ENCODE assay signal across 8 cellular contexts in the genomic region with DNA sequence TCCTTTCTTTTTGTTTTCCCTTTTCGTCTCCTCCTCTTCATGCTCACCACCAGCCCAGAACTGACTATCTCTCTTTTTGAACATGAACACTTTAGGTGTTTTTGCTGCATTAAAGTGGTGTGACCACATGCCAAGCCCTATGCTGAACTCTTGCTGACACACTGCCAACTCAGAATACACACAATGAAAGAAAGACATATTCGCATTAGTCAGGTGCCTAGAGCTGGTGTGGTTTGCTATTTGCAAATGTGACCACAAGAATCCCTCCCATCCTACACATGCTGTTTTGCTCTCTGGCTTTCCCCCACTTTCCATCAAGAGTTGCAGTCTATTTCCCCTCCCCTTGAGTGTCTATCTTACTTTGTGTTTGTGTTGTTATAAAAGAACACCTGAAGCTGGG.
DNase-seq lines count a peak whose midpoint lies in the region; ATAC-seq, FAIRE-seq and TF ChIP-seq lines count a peak whose summit lies in the region.

No MANE protein-coding gene starts in this region.

- H3K36me3 Mint-ChIP-seq in natural killer cell = no peaks in the 10 kb centered on the region

- H3K9me3 Mint-ChIP-seq in natural killer cell = peaks cover 0 to 2% of the 10 kb centered on the region in 2 donors

- no peaks in the 10 kb centered on the region for H3K27me3 Mint-ChIP-seq in natural killer cell (ENCODE audit: low read depth in 2 of 2)

- no peak for TF ChIP-seq POLR2A in GM12891 (IDR thresholded peaks at IDR 0.05; ENCODE audit: low read depth, low read length)

- H3K4me1 Mint-ChIP-seq in natural killer cell = peaks cover 44 to 54% of the 10 kb centered on the region in 2 donors

- no peak for TF ChIP-seq CTCF in natural killer cell (IDR thresholded peaks at IDR 0.05)

- peak overlapping the region; percentile 65 for H3K4me3 Mint-ChIP-seq in natural killer cell

- peak; percentile 75 to 92 (median 91) for ATAC-seq in natural killer cell

- intact Hi-C loops in natural killer cell (cut with micrococcal nuclease) = loop anchor here (1.0 to 10.0 kb wide), 4 partner anchors 47 to 565 kb away; no protein-coding TSS in a partner anchor

- peak overlapping the region; percentile 83 to 89 for H3K27ac Mint-ChIP-seq in natural killer cell

- DNase-seq in GM12891 (ENCODE audit: insufficient read length, low spot score) (no peak), M059J (ENCODE audit: low read depth) (peak; percentile 86), activated T-cell treated with anti-CD3 and anti-CD28 coated beads for 48 hours (ENCODE audit: low read depth) (peak; percentile 44), natural killer cell (peak; percentile 36), dedifferentiated amniotic fluid mesenchymal stem cell (ENCODE audit: extremely low spot score) (no peak), AG08396 (ENCODE audit: low spot score) (no peak), HUDEP-2 (lab: John Stamatoyannopoulos, UW; ENCODE audit: unreplicated experiment in 76 of 76) (no peak), KG1 (lab: John Stamatoyannopoulos, UW) (no peak)

- FAIRE-seq in GM12891 (lab: Jason Lieb, UNC) = peak; percentile 85

TF ChIP-seq in GM12891, 5 proteins besides CTCF, POLR2A, EP300 and RAD21:
- TF ChIP-seq POU2F2 (IDR thresholded peaks at IDR 0.05; ENCODE audit: low read depth, low read length) (peak; percentile 90), POLR2AphosphoS5 (IDR thresholded peaks at IDR 0.05; ENCODE audit: low read depth, low read length) (no peak)

Comparison
In these comparisons a context has a peak if more than half of its experiments do, and no peak if none do; other contexts are left out.
1. DNase-seq: peak in M059J (single experiment), activated T-cell treated with anti-CD3 and anti-CD28 coated beads for 48 hours (single experiment) and natural killer cell (single experiment); none in GM12891 (single experiment), dedifferentiated amniotic fluid mesenchymal stem cell (single experiment), AG08396 (single experiment), HUDEP-2 (0 of 76) and KG1 (single experiment).